Comparison of ENCODE assay signal across 6 cellular contexts in the genomic region with DNA sequence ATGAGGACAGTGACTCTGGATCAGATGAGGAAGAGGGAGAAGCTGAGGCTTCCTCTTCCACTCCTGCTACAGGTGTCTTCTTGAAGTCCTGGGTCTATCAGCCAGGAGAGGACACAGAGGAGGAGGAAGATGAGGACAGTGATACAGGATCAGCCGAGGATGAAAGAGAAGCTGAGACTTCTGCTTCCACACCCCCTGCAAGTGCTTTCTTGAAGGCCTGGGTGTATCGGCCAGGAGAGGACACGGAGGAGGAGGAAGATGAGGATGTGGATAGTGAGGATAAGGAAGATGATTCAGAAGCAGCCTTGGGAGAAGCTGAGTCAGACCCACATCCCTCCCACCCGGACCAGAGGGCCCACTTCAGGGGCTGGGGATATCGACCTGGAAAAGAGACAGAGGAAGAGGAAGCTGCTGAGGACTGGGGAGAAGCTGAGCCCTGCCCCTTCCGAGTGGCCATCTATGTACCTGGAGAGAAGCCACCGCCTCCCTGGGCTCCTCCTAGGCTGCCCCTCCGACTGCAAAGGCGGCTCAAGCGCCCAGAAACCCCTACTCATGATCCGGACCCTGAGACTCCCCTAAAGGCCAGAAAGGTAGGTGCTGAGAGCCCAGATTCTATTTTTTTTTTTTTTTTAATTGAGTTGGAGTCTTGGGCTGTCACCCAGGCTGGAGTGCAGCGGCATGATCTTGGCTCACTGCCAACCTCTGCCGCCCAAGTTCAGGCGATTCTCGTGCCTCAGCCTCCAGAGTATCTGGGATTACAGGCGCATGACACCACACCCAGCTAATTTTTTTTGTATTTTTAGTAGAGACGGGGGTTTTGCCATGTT. TPM values are rescaled to one million over a fixed set of nuclear protein-coding genes. Genes with fewer than 3 reads are reported as not detected.
DNase-seq lines count a peak whose midpoint lies in the region; ATAC-seq and TF ChIP-seq lines count a peak whose summit lies in the region.

No MANE protein-coding gene starts in this region.

- H3K4me1 Mint-ChIP-seq in mesothelial cell of epicardium = peaks cover 38% of the 10 kb centered on the region

- H3K36me3 Mint-ChIP-seq in mesothelial cell of epicardium = peaks cover 34% of the 10 kb centered on the region

- WGBS in heart right ventricle, 2 donors = 8 to 10% methylated on average over 17 of the region's 17 CpGs

- no peaks in the 10 kb centered on the region for H3K9me3 Mint-ChIP-seq in mesothelial cell of epicardium

- ATAC-seq in heart right ventricle (peak in 1 of 8 donors; percentile 2), Right ventricle myocardium superior (ENCODE audit: poor library complexity) (no peak), GM21529 (IDR thresholded peaks at IDR 0.05; ENCODE audit: unreplicated experiment) (no peak)

- peak overlapping the region; percentile 100 for H3K27ac Mint-ChIP-seq in mesothelial cell of epicardium

- H3K4me1 ChIP-seq in heart right ventricle (peaks cover 4 to 66% (median 56%) of the 10 kb centered on the region in 9 donors), adipocyte (ENCODE audit: control insufficient read depth, insufficient read depth, low read length) (peaks cover 37% of the 10 kb centered on the region)

- no peak for TF ChIP-seq CTCF in heart right ventricle (IDR thresholded peaks at IDR 0.05)
- no peak for TF ChIP-seq CTCF in mesothelial cell of epicardium (IDR thresholded peaks at IDR 0.05; ENCODE audit: unreplicated experiment)

- H3K4me3 ChIP-seq in heart right ventricle (peak overlapping the region; percentile 69 to 100 (median 92)), adipocyte (ENCODE audit: low read length) (peak overlapping the region; percentile 100)

- no peaks in the 10 kb centered on the region for H3K27me3 Mint-ChIP-seq in mesothelial cell of epicardium (ENCODE audit: low read depth)

- H3K9ac ChIP-seq in adipocyte (ENCODE audit: low read length) = peak overlapping the region; percentile 100

- intact Hi-C loops in heart right ventricle (cut with DNase I) = loop anchor here in 6 of 10 donors (2.0 to 10.0 kb wide), 4 partner anchors 90 to 488 kb away; a partner anchor contains a TSS
- intact Hi-C loops in Right ventricle myocardium superior (cut with DNase I) = loop anchor here (1.0 to 5.0 kb wide), 2 partner anchors 23 to 93 kb away; a partner anchor contains a TSS

- peak overlapping the region; percentile 98 for H3K4me3 Mint-ChIP-seq in mesothelial cell of epicardium

- H3K27ac ChIP-seq in heart right ventricle = peak overlapping the region; percentile 96 to 100 (median 100)

- H3K36me3 ChIP-seq in heart right ventricle (peaks cover 0 to 60% (median 36%) of the 10 kb centered on the region in 9 donors), adipocyte (ENCODE audit: control insufficient read depth, insufficient read depth, low read length, severe bottlenecking) (peaks cover 47% of the 10 kb centered on the region)

- H3K27me3 ChIP-seq in heart right ventricle (no peaks in the 10 kb centered on the region), adipocyte (replicated peaks; ENCODE audit: control insufficient read depth, insufficient read depth, low read length) (no peaks in the 10 kb centered on the region)

- DNase-seq in heart right ventricle (peak in 1 of 2 donors; percentile 47), Right ventricle myocardium superior (no peak), adipocyte (ENCODE audit: low read depth) (peak; percentile 60), mesothelial cell of epicardium (ENCODE audit: low spot score in 2 of 2, unreplicated experiment in 2 of 2) (no peak), epidermal melanocyte (ENCODE audit: insufficient read length, low spot score) (no peak)

- H3K9me3 ChIP-seq in heart right ventricle = no peaks in the 10 kb centered on the region
- H3K9me3 ChIP-seq in adipocyte (ENCODE audit: control insufficient read depth, low read length) = no peaks in the 10 kb centered on the region

RNA-seq across cellular contexts. Expression of a gene that starts 2.3 kb away (rescaled TPM):
- total RNA-seq in heart right ventricle = 100 to 1,000 TPM in 1 of 10 donors, 10 to 100 TPM in 9; 55.4 to 123 (median 73.7) TPM
- 100 to 1,000 TPM in 1 of 2 donors, 10 to 100 TPM in 1; 59.6 to 192 TPM for polyA plus RNA-seq in heart right ventricle
- 60.4 TPM for total RNA-seq in Right ventricle myocardium superior
- 158 to 170 TPM (median 158 TPM) in 3 replicates for total RNA-seq in mesothelial cell of epicardium

RNA-seq across cellular contexts. Expression of a gene that starts 6.1 kb away (rescaled TPM):
- total RNA-seq in heart right ventricle = 10 to 100 TPM; 18.5 to 70.6 (median 25.1) TPM
- 10 to 100 TPM; 29.3 to 29.5 TPM for polyA plus RNA-seq in heart right ventricle
- total RNA-seq in Right ventricle myocardium superior = 17.7 TPM
- total RNA-seq in mesothelial cell of epicardium = 25.7 to 28.6 TPM (median 26.9 TPM) in 3 replicates

RNA-seq across cellular contexts. Expression of a gene that starts 24.0 kb away (rescaled TPM):
- total RNA-seq in heart right ventricle (under 1 TPM in 5 of 10 donors, not detected in 5; 0.15 to 0.69 (median 0.49) TPM), Right ventricle myocardium superior (not detected), mesothelial cell of epicardium (0.38 to 1.4 TPM (median 0.84 TPM) in 3 replicates)
- polyA plus RNA-seq in heart right ventricle = under 1 TPM in 1 of 2 donors, not detected in 1; 0.22 TPM

RNA-seq across cellular contexts. Expression of a gene that starts 25.6 kb away (rescaled TPM):
- total RNA-seq in heart right ventricle (100 to 1,000 TPM; 227 to 452 (median 311) TPM), Right ventricle myocardium superior (237 TPM), mesothelial cell of epicardium (152 to 159 TPM (median 159 TPM) in 3 replicates)
- polyA plus RNA-seq in heart right ventricle = 100 to 1,000 TPM; 170 to 294 TPM

RNA-seq across cellular contexts. Expression of a gene that starts 38.2 kb away (rescaled TPM):
- total RNA-seq in heart right ventricle (1 to 10 TPM; 1.1 to 5.3 (median 3.1) TPM), Right ventricle myocardium superior (1.9 TPM), mesothelial cell of epicardium (22.9 to 29.6 TPM (median 27.1 TPM) in 3 replicates)
- 1 to 10 TPM; 2.4 to 2.7 TPM for polyA plus RNA-seq in heart right ventricle
